ENCODE assay signal across 9 cellular contexts in genomic region chr12:116687888-116688287, GRCh38. TPM values are rescaled to one million over a fixed set of nuclear protein-coding genes. Genes with fewer than 3 reads are reported as not detected.
DNase-seq lines count a peak whose midpoint lies in the region; ATAC-seq and TF ChIP-seq lines count a peak whose summit lies in the region.
"Had no signal": no experiment of that assay in that cellular context is flagged by ENCODE, and none has a peak within 500 bp of the region (broad histone marks: within the 10 kb centered on the region; RNA-seq: fewer than 3 reads in every experiment).

No MANE protein-coding gene starts in this region.

- H3K4ac ChIP-seq in mesendoderm (ENCODE audit: low read depth, low read length), result no peak overlapping the region

- no peak overlapping the region for H2AK5ac ChIP-seq in mesendoderm (ENCODE audit: low read length)

- peaks cover 32% of the 10 kb centered on the region for H3K4me1 Mint-ChIP-seq in brain

- H3K79me1 ChIP-seq in mesendoderm (ENCODE audit: low read length), result no peaks in the 10 kb centered on the region

- no peak overlapping the region for H2BK5ac ChIP-seq in mesendoderm (ENCODE audit: low read length)

- no peaks in the 10 kb centered on the region for H3K79me2 ChIP-seq in mesendoderm (ENCODE audit: control insufficient read depth, insufficient read depth, low read length)

- no peaks in the 10 kb centered on the region for H3K36me3 ChIP-seq in mesendoderm (ENCODE audit: control insufficient read depth, insufficient read depth, low read length)

- no peak overlapping the region for H3K27ac Mint-ChIP-seq in brain
- H3K27ac Mint-ChIP-seq: activated naive CD8-positive, alpha-beta T cell treated with anti-CD3 and anti-CD28 coated beads, Interleukin-2, amount 10 ng/mL, durations not matched to agents 7 days and 5 days had no signal

- WGBS in mesendoderm (ENCODE audit: extremely low coverage, insufficient coverage, low lambda C conversion rate), result no CpG with 5 or more reads among the region's 11 CpGs

- H3K4me1 ChIP-seq in mesendoderm (ENCODE audit: control insufficient read depth, low read depth, low read length), result no peaks in the 10 kb centered on the region

- H3K4me3 Mint-ChIP-seq in brain, result no peak overlapping the region
- H3K4me3 Mint-ChIP-seq: activated naive CD8-positive, alpha-beta T cell treated with anti-CD3 and anti-CD28 coated beads, Interleukin-2, amount 10 ng/mL, durations not matched to agents 7 days and 5 days had no signal

- no peak overlapping the region for H2BK15ac ChIP-seq in mesendoderm (replicated peaks; ENCODE audit: low read depth)

- H3K9ac ChIP-seq in mesendoderm (ENCODE audit: low read length), result no peak overlapping the region

- no peaks in the 10 kb centered on the region for H3K27me3 ChIP-seq in mesendoderm (ENCODE audit: insufficient read depth, low read length, poor library complexity)

- no peak overlapping the region for H4K8ac ChIP-seq in mesendoderm (ENCODE audit: low read depth, low read length)

- no peak overlapping the region for H3K23ac ChIP-seq in mesendoderm (ENCODE audit: low read length)

- H2BK120ac ChIP-seq in mesendoderm (ENCODE audit: low read depth, low read length), result no peak overlapping the region

- no peak overlapping the region for H3K18ac ChIP-seq in mesendoderm (ENCODE audit: low read length)

- H3K4me3 ChIP-seq in mesendoderm (ENCODE audit: low read length), result no peak overlapping the region

- TF ChIP-seq CTCF in brain (conservative IDR thresholded peaks at IDR 0.05), result peak; percentile 28 to 59

- peak; percentile 67 for ATAC-seq in GM18868 (IDR thresholded peaks at IDR 0.05; ENCODE audit: unreplicated experiment)

- H3K27ac ChIP-seq in mesendoderm (ENCODE audit: low read depth, low read length) (no peak overlapping the region), caudate nucleus (ENCODE audit: low read depth, low read length) (no peak overlapping the region)

- DNase-seq in 8988T, result peak; percentile 48
- DNase-seq in OCI-M1 (lab: John Stamatoyannopoulos, UW), result peak; percentile 57
- DNase-seq in mesendoderm, result peak; percentile 95
- no peak for DNase-seq in caudate nucleus (lab: John Stamatoyannopoulos, UW)
- DNase-seq in NCI-H226, result no peak
- no peak for DNase-seq in medulla oblongata (ENCODE audit: extremely low spot score)
- DNase-seq: activated naive CD8-positive, alpha-beta T cell treated with anti-CD3 and anti-CD28 coated beads, Interleukin-2, amount 10 ng/mL, durations not matched to agents 7 days and 5 days had no signal

- H3K27me3 Mint-ChIP-seq in brain, result peaks cover 7% of the 10 kb centered on the region

- peak overlapping the region; percentile 22 for H3K56ac ChIP-seq in mesendoderm (ENCODE audit: low read length)

- no peak overlapping the region for H3K4me2 ChIP-seq in mesendoderm (ENCODE audit: low read length)

- no peaks in the 10 kb centered on the region for H3K9me3 Mint-ChIP-seq in brain
- H3K9me3 Mint-ChIP-seq: activated naive CD8-positive, alpha-beta T cell treated with anti-CD3 and anti-CD28 coated beads, Interleukin-2, amount 10 ng/mL, durations not matched to agents 7 days and 5 days had no signal

- peak overlapping the region; percentile 84 for H4K5ac ChIP-seq in mesendoderm (ENCODE audit: low read length)

- no peaks in the 10 kb centered on the region for H3K36me3 Mint-ChIP-seq in brain
- H3K36me3 Mint-ChIP-seq: activated naive CD8-positive, alpha-beta T cell treated with anti-CD3 and anti-CD28 coated beads, Interleukin-2, amount 10 ng/mL, durations not matched to agents 7 days and 5 days had no signal

RNA-seq across cellular contexts. Expression of gene SPRING1, which starts 50.0 kb away (rescaled TPM):
- polyA plus RNA-seq in brain (ENCODE audit: insufficient read depth, low read depth, low replicate concordance), result 21.0 TPM
- 23.4 TPM for polyA plus RNA-seq in mesendoderm (2013, experiment 1 of 2)
- polyA plus RNA-seq in mesendoderm (2013, experiment 2 of 2), result 22.5 TPM

RNA-seq across cellular contexts. Expression of gene RNFT2, which starts 50.2 kb away (rescaled TPM):
- 16.3 TPM for polyA plus RNA-seq in brain (ENCODE audit: insufficient read depth, low read depth, low replicate concordance)
- polyA plus RNA-seq in mesendoderm (2013, experiment 1 of 2), result 8.2 TPM
- 9.1 TPM for polyA plus RNA-seq in mesendoderm (2013, experiment 2 of 2)

Comparison
In these comparisons a context has a peak if more than half of its experiments do, and no peak if none do; other contexts are left out.
1. DNase-seq: peak in 8988T (single experiment), OCI-M1 (single experiment) and mesendoderm (single experiment); none in caudate nucleus (0 of 61), NCI-H226 (single experiment) and medulla oblongata (single experiment).